Comparison of ENCODE assay signal across 10 cellular contexts in the genomic region with DNA sequence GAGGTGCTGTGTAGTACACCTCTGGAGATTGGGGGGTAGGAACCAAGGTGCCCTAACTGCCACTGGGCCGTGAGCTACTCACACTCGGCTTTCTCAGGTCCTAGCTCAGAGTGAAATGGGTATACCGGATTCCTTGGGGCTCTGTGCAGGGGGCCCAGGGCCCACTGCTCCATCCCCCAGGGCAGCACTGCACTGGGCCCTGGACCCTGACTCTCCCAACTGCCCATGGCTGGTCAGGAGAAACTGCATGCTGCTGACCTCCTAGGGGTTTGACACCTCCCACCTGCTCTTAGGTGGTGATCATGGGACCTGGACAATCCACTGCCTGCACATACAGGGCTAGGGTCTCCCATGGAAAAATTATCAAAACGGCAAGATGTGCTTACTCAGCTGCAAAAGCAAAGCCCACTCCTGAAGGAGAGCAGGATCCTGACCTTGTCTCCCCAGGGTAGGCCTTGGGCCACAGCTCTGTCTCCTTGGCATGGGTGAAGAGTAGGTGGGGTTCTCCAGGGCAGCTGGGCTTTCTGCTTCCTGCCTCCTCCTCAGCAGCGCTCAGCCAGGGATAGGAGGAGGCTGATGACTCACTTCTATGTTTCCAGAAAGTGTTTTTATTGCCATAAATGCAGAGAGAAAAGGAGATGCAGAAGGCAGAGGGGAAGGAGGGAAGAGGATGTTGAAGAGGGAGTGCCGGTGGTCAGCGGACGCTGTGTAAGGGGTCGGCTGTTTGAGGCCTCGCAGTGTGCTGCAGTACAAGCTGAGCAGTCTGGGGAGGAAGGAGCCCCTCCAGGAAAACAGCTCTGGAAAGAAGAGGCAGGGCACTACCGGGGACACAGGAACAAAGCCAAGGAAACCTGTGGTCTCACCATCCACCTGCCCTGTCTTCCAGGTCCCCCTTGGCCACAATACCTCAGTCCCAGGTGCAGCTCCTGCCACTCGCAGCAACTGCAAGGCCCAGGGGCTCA.
A peak's percentile ranks its signal among the peaks of the same experiment; 100 is the strongest.
DNase-seq lines count a peak whose midpoint lies in the region; ATAC-seq and TF ChIP-seq lines count a peak whose summit lies in the region.
"Had no signal": no experiment of that assay in that cellular context is flagged by ENCODE, and none has a peak within 500 bp of the region (broad histone marks: within the 10 kb centered on the region; RNA-seq: fewer than 3 reads in every experiment).

No MANE protein-coding gene starts in this region.

- H3K9me3 ChIP-seq in Panc1 (ENCODE audit: control insufficient read depth, insufficient read depth, low read depth, low read length): no peaks in the 10 kb centered on the region
- no peaks in the 10 kb centered on the region for H3K9me3 ChIP-seq in esophagus muscularis mucosa

- intact Hi-C loops in Panc1 (cut with micrococcal nuclease; ENCODE audit: unreplicated experiment): no loop called here
- intact Hi-C loops in esophagus muscularis mucosa (cut with DNase I): no loop called here

- DNase-seq in EL (peak; percentile 80), Panc1 (ENCODE audit: low read depth, low spot score) (no peak), esophagus muscularis mucosa (ENCODE audit: extremely low spot score) (peak; percentile 89), omental fat pad (ENCODE audit: low spot score) (no peak)
- DNase-seq in stimulated activated CD4-positive, alpha-beta T cell treated with anti-CD3 and anti-CD28 coated beads, Interleukin-1b, Interleukin-23, amount 100 ng/mL, for 48 hours: no peak
- DNase-seq: activated T-cell treated with anti-CD3 and anti-CD28 coated beads, Interleukin-2, amount 50 U/mL, for 4 hours had no signal

- H3K36me3 ChIP-seq in Panc1 (ENCODE audit: control insufficient read depth, insufficient read depth, low read length) (no peaks in the 10 kb centered on the region), esophagus muscularis mucosa (no peaks in the 10 kb centered on the region)

- no peaks in the 10 kb centered on the region for H3K27me3 ChIP-seq in Panc1 (ENCODE audit: control insufficient read depth, insufficient read depth, low read length)
- peaks cover 0 to 6% (median 0%) of the 10 kb centered on the region in 4 donors for H3K27me3 ChIP-seq in esophagus muscularis mucosa

- H3K27ac ChIP-seq in Panc1 (ENCODE audit: low read length) (no peak overlapping the region), esophagus muscularis mucosa (replicated peaks in 1 of 4) (no peak overlapping the region)
- H3K27ac ChIP-seq: KMS-11 had no signal

- in situ Hi-C loops in Panc1 (cut with HindIII; ENCODE audit: low pct_unique_long_range_greater_than_20kb, low sequenced_read_pairs): no loop called here

- CTCF ChIA-PET in Panc1 (lab: Charles Lee): interaction anchor here (0.6 kb wide), 1 partner anchor 153 kb away, joined by 3 read pairs; no protein-coding TSS in a partner anchor

- no peak for TF ChIP-seq EP300 in esophagus muscularis mucosa (IDR thresholded peaks at IDR 0.05)

- TF ChIP-seq CTCF in Panc1 (IDR thresholded peaks at IDR 0.05): no peak
- no peak for TF ChIP-seq CTCF in esophagus muscularis mucosa (IDR thresholded peaks at IDR 0.05)
- TF ChIP-seq CTCF in omental fat pad (IDR thresholded peaks at IDR 0.05): no peak

- POLR2A ChIA-PET in Panc1 (lab: Charles Lee): no interaction called here

- H3K4me1 ChIP-seq in Panc1 (ENCODE audit: control insufficient read depth, insufficient read depth, low read length): no peaks in the 10 kb centered on the region
- H3K4me1 ChIP-seq in esophagus muscularis mucosa: peaks cover 7 to 11% (median 10%) of the 10 kb centered on the region in 4 donors

- BruUV-seq in Panc1 (replicated peaks; lab: Mats Ljungman, UMichigan): no TSS peak

- H3K4me3 ChIP-seq in Panc1 (ENCODE audit: low read depth in 2 of 2, low read length in 2 of 2): no peak overlapping the region
- H3K4me3 ChIP-seq in esophagus muscularis mucosa: no peak overlapping the region

- peak; percentile 59 for ATAC-seq in Panc1
- peak; percentile 63 for ATAC-seq in omental fat pad (ENCODE audit: low FRiP score)
- no peak for ATAC-seq in GM19328 (IDR thresholded peaks at IDR 0.05; ENCODE audit: unreplicated experiment)
- ATAC-seq in GM19455 (IDR thresholded peaks at IDR 0.05; ENCODE audit: unreplicated experiment): no peak
- ATAC-seq in GM18907 (IDR thresholded peaks at IDR 0.05; ENCODE audit: unreplicated experiment): no peak
- ATAC-seq: activated T-cell treated with anti-CD3 and anti-CD28 coated beads, Interleukin-2, amount 50 U/mL, for 4 hours had no signal

- WGBS in esophagus muscularis mucosa: 50% methylated on average over 12 of the region's 12 CpGs

- no peak for TF ChIP-seq POLR2A in esophagus muscularis mucosa (IDR thresholded peaks at IDR 0.05; ENCODE audit: low read depth)

Comparison
In these comparisons a context has a peak if more than half of its experiments do, and no peak if none do; other contexts are left out.
1. DNase-seq: peak in EL (single experiment) and esophagus muscularis mucosa (single experiment); none in Panc1 (single experiment), omental fat pad (single experiment) and stimulated activated CD4-positive, alpha-beta T cell treated with anti-CD3 and anti-CD28 coated beads, Interleukin-1b, Interleukin-23, amount 100 ng/mL, for 48 hours (single experiment).
2. ATAC-seq: peak in Panc1 (single experiment) and omental fat pad (single experiment); none in GM19328 (single experiment), GM19455 (single experiment) and GM18907 (single experiment).